13 cellular contexts compared by ENCODE assay signal in the genomic region with DNA sequence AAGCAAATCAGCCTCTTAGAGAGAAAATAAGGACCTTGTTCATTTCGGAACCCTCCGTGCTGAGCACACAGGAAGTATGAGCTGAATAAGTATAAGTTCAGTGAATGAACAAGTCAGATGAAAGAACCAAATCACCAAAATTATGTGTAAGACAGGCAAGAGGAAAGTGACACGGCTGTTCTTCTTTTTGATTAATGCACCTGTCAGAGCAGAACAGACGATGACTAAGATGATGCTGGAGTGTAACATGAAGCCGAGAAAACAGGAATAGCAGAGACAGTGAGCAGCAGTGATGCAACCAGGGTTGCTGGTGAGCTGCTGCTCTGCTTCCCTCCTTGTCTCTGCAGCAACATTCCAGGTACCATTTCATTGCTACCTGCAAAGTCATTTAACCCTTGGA.
DNase-seq lines count a peak whose midpoint lies in the region; ATAC-seq, FAIRE-seq and TF ChIP-seq lines count a peak whose summit lies in the region.
"Had no signal": no experiment of that assay in that cellular context is flagged by ENCODE, and none has a peak within 500 bp of the region (broad histone marks: within the 10 kb centered on the region; RNA-seq: fewer than 3 reads in every experiment).

No MANE protein-coding gene starts in this region.

- DNase-seq in NCI-H2107 treated with DMSO at 0.1 percent for 48 hours (lab: John Stamatoyannopoulos, UW; ENCODE audit: unreplicated experiment), result peak; percentile 61
- no peak for DNase-seq in NCI-H2107 (lab: John Stamatoyannopoulos, UW)
- DNase-seq in RWPE1 (ENCODE audit: low spot score), result peak; percentile 73
- peak in 26 of 42 donors; percentile 8 to 77 (median 36) for DNase-seq in head of caudate nucleus
- DNase-seq in urothelium cell line (ENCODE audit: low spot score), result peak; percentile 73
- DNase-seq in activated CD4-positive, alpha-beta T cell treated with anti-CD3 and anti-CD28 coated beads, Interleukin-2, amount 50 U/mL, for 1 hour, result no peak
- DNase-seq in GM12891 (ENCODE audit: insufficient read length, low spot score), result no peak
- DNase-seq: activated naive CD4-positive, alpha-beta T cell treated with anti-CD3 and anti-CD28 coated beads, Interleukin-2, amount 50 U/mL, for 16 hours; HFFc6; NCI-H2029 treated with DMSO at 0.1 percent for 48 hours; nephron progenitor cell had no signal

- TF ChIP-seq POLR2A in GM12891 (IDR thresholded peaks at IDR 0.05; ENCODE audit: low read depth, low read length), result no peak

- intact Hi-C loops in head of caudate nucleus (cut with DNase I), result no loop called here

- no peak for ATAC-seq in GM21737 (IDR thresholded peaks at IDR 0.05; ENCODE audit: unreplicated experiment)

- CTCF ChIA-PET in RWPE1 (lab: Yijun Ruan, JAX), result interaction anchor here (0.7 kb wide), 1 partner anchor 19 kb away, joined by 3 read pairs; no protein-coding TSS in a partner anchor

- no peak for TF ChIP-seq CTCF in RWPE1 (conservative IDR thresholded peaks at IDR 0.05; ENCODE audit: low read depth)

- POLR2A ChIA-PET in RWPE1 (lab: Yijun Ruan, JAX; ENCODE audit: low non-redundant PET), result no interaction called here

- FAIRE-seq in urothelium cell line (lab: Jason Lieb, UNC) (peak; percentile 94), GM12891 (lab: Jason Lieb, UNC) (no peak)
- FAIRE-seq: A204.1 had no signal

- H3K27ac ChIP-seq in RWPE1, result no peak overlapping the region

TF ChIP-seq in GM12891, 5 proteins besides CTCF, POLR2A, EP300 and RAD21:
- TF ChIP-seq POU2F2 (IDR thresholded peaks at IDR 0.05; ENCODE audit: low read depth, low read length) (no peak), TAF1 (IDR thresholded peaks at IDR 0.05; ENCODE audit: low read depth, low read length) (no peak), PAX5 (IDR thresholded peaks at IDR 0.05; ENCODE audit: insufficient read depth, low read length, severe bottlenecking) (no peak), POLR2AphosphoS5 (IDR thresholded peaks at IDR 0.05; ENCODE audit: low read depth, low read length) (no peak), SPI1 (IDR thresholded peaks at IDR 0.05; ENCODE audit: low read depth, low read length) (no peak)

Comparison
In these comparisons a context has a peak if more than half of its experiments do, and no peak if none do; other contexts are left out.
1. DNase-seq: peak in NCI-H2107 treated with DMSO at 0.1 percent for 48 hours (single experiment), RWPE1 (single experiment), head of caudate nucleus (26 of 42) and urothelium cell line (single experiment); none in NCI-H2107 (single experiment), activated CD4-positive, alpha-beta T cell treated with anti-CD3 and anti-CD28 coated beads, Interleukin-2, amount 50 U/mL, for 1 hour (single experiment) and GM12891 (single experiment).